Comparison of ENCODE assay signal across 13 cellular contexts in genomic region chr15:59237854-59238252, GRCh38. TPM values are rescaled to one million over a fixed set of nuclear protein-coding genes. Genes with fewer than 3 reads are reported as not detected.
DNase-seq lines count a peak whose midpoint lies in the region; ATAC-seq, FAIRE-seq and TF ChIP-seq lines count a peak whose summit lies in the region.
"Had no signal": no experiment of that assay in that cellular context is flagged by ENCODE, and none has a peak within 500 bp of the region (broad histone marks: within the 10 kb centered on the region; RNA-seq: fewer than 3 reads in every experiment).

No MANE protein-coding gene starts in this region.

- TF ChIP-seq CTCF in activated B cell treated with CpG ODN at 0.5 μM for 24 hours (IDR thresholded peaks at IDR 0.05), result no peak
- TF ChIP-seq CTCF in natural killer cell (IDR thresholded peaks at IDR 0.05), result no peak

- H3K27ac Mint-ChIP-seq in activated B cell treated with CpG ODN at 0.5 μM for 24 hours, result peak overlapping the region; percentile 88
- no peak overlapping the region for H3K27ac Mint-ChIP-seq in natural killer cell
- H3K27ac Mint-ChIP-seq: activated T-helper 2 cell treated with anti-CD3 and anti-CD28 coated beads, Interferon-gamma antibody, Interleukin-2, Interleukin-4, amounts not matched to agents 10 μg/mL and 5 μg/mL and 100 μg/mL, durations not matched to agents 14 hours and 24 hours and 36 hours; CD8-positive, alpha-beta memory T cell; T-helper 2 cell treated with Interferon-gamma antibody and Interleukin-4, amounts not matched to agents 5 μg/mL and 100 μg/mL, for 36 hours had no signal

- peak overlapping the region; percentile 48 for H3K4me3 Mint-ChIP-seq in activated B cell treated with CpG ODN at 0.5 μM for 24 hours
- H3K4me3 Mint-ChIP-seq in natural killer cell, result no peak overlapping the region
- H3K4me3 Mint-ChIP-seq: CD8-positive, alpha-beta memory T cell; T-helper 2 cell treated with Interferon-gamma antibody and Interleukin-4, amounts not matched to agents 5 μg/mL and 100 μg/mL, for 36 hours had no signal

- ATAC-seq in GM21447 (IDR thresholded peaks at IDR 0.05; ENCODE audit: unreplicated experiment), result peak; percentile 69
- peak; percentile 50 for ATAC-seq in HG03354 (IDR thresholded peaks at IDR 0.05; ENCODE audit: poor library complexity, severe bottlenecking, unreplicated experiment)
- ATAC-seq in activated B cell treated with CpG ODN at 0.5 μM for 24 hours (ENCODE audit: low read depth), result peak; percentile 21
- ATAC-seq in natural killer cell, result no peak

- DNase-seq in GM12892 (ENCODE audit: insufficient read length) (no peak), activated B cell treated with CpG ODN at 0.5 μM for 24 hours (no peak), NCI-H128 (lab: John Stamatoyannopoulos, UW; ENCODE audit: unreplicated experiment) (no peak), C1 segment of cervical spinal cord (lab: John Stamatoyannopoulos, UW) (no peak), natural killer cell (no peak)
- no peak for DNase-seq in effector CD8-positive, alpha-beta T cell (lab: John Stamatoyannopoulos, UW)
- DNase-seq: CD8-positive, alpha-beta memory T cell; retina had no signal

- H3K4me1 Mint-ChIP-seq in activated B cell treated with CpG ODN at 0.5 μM for 24 hours, result peaks cover 43% of the 10 kb centered on the region
- peaks cover 5 to 6% of the 10 kb centered on the region in 2 donors for H3K4me1 Mint-ChIP-seq in natural killer cell
- H3K4me1 Mint-ChIP-seq: CD8-positive, alpha-beta memory T cell had no signal

- peak; percentile 92 for FAIRE-seq in GM12892 (lab: Jason Lieb, UNC)

- H3K36me3 Mint-ChIP-seq in activated B cell treated with CpG ODN at 0.5 μM for 24 hours (ENCODE audit: low read depth) (peaks cover 34% of the 10 kb centered on the region), natural killer cell (no peaks in the 10 kb centered on the region)

- peak; percentile 37; the same call in 1 of the 2 replicates for TF ChIP-seq POLR2A in GM12892 (IDR thresholded peaks at IDR 0.05; ENCODE audit: low read depth, low read length)

- H3K9me3 Mint-ChIP-seq in activated B cell treated with CpG ODN at 0.5 μM for 24 hours (no peaks in the 10 kb centered on the region), natural killer cell (no peaks in the 10 kb centered on the region)
- H3K9me3 Mint-ChIP-seq: activated T-helper 2 cell treated with anti-CD3 and anti-CD28 coated beads, Interferon-gamma antibody, Interleukin-2, Interleukin-4, amounts not matched to agents 10 μg/mL and 5 μg/mL and 100 μg/mL, durations not matched to agents 14 hours and 24 hours and 36 hours; CD8-positive, alpha-beta memory T cell; T-helper 2 cell treated with Interferon-gamma antibody and Interleukin-4, amounts not matched to agents 5 μg/mL and 100 μg/mL, for 36 hours had no signal

- H3K27me3 Mint-ChIP-seq in activated B cell treated with CpG ODN at 0.5 μM for 24 hours (no peaks in the 10 kb centered on the region), natural killer cell (ENCODE audit: low read depth in 2 of 2) (peaks cover 0 to 2% of the 10 kb centered on the region in 2 donors)

- POLR2A ChIA-PET in activated B cell treated with CpG ODN at 0.5 μM for 24 hours (lab: Charles Lee), result interaction anchor here (0.6 to 2.3 kb wide), 8 partner anchors 10 to 212 kb away, joined by 3 to 12 read pairs (median 4); no protein-coding TSS in a partner anchor

- intact Hi-C loops in activated B cell treated with CpG ODN at 0.5 μM for 24 hours (cut with micrococcal nuclease), result loop anchor here (1.0 to 5.0 kb wide), 4 partner anchors 13 to 175 kb away; no protein-coding TSS in a partner anchor
- intact Hi-C loops in natural killer cell (cut with micrococcal nuclease), result no loop called here

- CTCF ChIA-PET in activated B cell treated with CpG ODN at 0.5 μM for 24 hours (lab: Charles Lee), result interaction anchor here (1.1 to 2.7 kb wide), 4 partner anchors 9 to 175 kb away, joined by 3 to 14 read pairs (median 4); no protein-coding TSS in a partner anchor

RNA-seq across cellular contexts. Expression of gene LDHAL6B, which starts 31.2 kb away (rescaled TPM):
- polyA plus RNA-seq in GM12892 (2012; ENCODE audit: missing spikeins), result 1.00 TPM
- not detected in 2 replicates for total RNA-seq in activated B cell treated with CpG ODN at 0.5 μM for 24 hours
- not detected for total RNA-seq in natural killer cell
- total RNA-seq: activated T-helper 2 cell treated with anti-CD3 and anti-CD28 coated beads, Interferon-gamma antibody, Interleukin-2, Interleukin-4, amounts not matched to agents 10 μg/mL and 5 μg/mL and 100 μg/mL, durations not matched to agents 14 hours and 24 hours and 36 hours; CD8-positive, alpha-beta memory T cell had no signal
- polyA plus RNA-seq: CD8-positive, alpha-beta memory T cell; keratinocyte had no signal

Comparison
In these comparisons a context has a peak if more than half of its experiments do, and no peak if none do; other contexts are left out.
1. ATAC-seq: peak in GM21447 (single experiment), HG03354 (single experiment) and activated B cell treated with CpG ODN at 0.5 μM for 24 hours (single experiment); none in natural killer cell (0 of 3).